In the genomic region with DNA sequence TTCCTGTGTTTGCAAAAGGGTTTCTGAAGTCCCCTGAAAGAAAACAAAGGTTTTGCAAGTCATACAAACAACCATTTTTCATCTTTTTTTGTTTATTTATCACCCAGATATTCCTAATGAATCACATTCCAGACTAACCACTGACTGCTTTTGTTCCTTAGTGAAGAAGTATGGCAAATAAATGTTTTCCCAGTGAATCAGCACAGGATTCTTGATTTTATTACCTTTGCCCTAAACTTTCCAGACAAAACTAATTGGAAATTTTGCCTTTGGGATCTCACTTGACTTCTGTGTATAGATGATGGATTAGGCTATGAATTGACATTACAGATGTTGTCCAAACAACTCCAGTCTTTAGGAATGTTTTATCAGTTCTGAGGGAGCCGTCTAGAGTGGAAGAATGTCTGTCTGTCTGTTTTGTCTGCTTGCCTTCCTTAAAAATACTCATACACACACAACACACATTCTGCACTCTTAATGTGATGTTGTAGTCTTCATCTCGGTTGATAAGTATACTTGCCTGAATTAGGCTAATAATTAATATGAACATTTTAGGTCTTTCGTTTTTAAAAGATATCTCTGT, we compare ENCODE assay signal across 1 cellular context.
TF ChIP-seq lines count a peak whose summit lies in the region.

No MANE protein-coding gene starts in this region.

TF ChIP-seq in HepG2, 621 proteins besides CTCF, POLR2A, EP300 and RAD21 (continued from another document and continues in another):
- TF ChIP-seq, protein P1, sequence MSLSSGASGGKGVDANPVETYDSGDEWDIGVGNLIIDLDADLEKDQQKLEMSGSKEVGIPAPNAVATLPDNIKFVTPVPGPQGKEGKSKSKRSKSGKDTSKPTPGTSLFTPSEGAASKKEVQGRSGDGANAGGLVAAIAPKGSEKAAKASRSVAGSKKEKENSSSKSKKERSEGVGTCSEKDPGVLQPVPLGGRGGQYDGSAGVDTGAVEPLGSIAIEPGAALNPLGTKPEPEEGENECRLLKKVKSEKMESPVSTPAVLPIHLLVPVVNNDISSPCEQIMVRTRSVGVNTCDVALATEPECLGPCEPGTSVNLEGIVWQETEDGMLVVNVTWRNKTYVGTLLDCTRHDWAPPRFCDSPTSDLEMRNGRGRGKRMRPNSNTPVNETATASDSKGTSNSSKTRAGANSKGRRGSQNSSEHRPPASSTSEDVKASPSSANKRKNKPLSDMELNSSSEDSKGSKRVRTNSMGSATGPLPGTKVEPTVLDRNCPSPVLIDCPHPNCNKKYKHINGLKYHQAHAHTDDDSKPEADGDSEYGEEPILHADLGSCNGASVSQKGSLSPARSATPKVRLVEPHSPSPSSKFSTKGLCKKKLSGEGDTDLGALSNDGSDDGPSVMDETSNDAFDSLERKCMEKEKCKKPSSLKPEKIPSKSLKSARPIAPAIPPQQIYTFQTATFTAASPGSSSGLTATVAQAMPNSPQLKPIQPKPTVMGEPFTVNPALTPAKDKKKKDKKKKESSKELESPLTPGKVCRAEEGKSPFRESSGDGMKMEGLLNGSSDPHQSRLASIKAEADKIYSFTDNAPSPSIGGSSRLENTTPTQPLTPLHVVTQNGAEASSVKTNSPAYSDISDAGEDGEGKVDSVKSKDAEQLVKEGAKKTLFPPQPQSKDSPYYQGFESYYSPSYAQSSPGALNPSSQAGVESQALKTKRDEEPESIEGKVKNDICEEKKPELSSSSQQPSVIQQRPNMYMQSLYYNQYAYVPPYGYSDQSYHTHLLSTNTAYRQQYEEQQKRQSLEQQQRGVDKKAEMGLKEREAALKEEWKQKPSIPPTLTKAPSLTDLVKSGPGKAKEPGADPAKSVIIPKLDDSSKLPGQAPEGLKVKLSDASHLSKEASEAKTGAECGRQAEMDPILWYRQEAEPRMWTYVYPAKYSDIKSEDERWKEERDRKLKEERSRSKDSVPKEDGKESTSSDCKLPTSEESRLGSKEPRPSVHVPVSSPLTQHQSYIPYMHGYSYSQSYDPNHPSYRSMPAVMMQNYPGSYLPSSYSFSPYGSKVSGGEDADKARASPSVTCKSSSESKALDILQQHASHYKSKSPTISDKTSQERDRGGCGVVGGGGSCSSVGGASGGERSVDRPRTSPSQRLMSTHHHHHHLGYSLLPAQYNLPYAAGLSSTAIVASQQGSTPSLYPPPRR (CRISPR knock-in tag; IDR thresholded peaks at IDR 0.05; ENCODE audit: borderline replicate concordance): no peak
- TF ChIP-seq ZMYM2 (CRISPR knock-in tag; IDR thresholded peaks at IDR 0.05) (no peak), KMT2A (CRISPR knock-in tag; IDR thresholded peaks at IDR 0.05) (no peak), MAZ (IDR thresholded peaks at IDR 0.05; ENCODE audit: borderline replicate concordance, low read depth, low read length) (no peak), MAZ (CRISPR knock-in tag; IDR thresholded peaks at IDR 0.05; ENCODE audit: low read depth) (no peak), ZNF781 (CRISPR knock-in tag; IDR thresholded peaks at IDR 0.05; ENCODE audit: borderline replicate concordance, not compliant biosample characterization) (no peak), TOPORS (CRISPR knock-in tag; IDR thresholded peaks at IDR 0.05) (no peak), ZMYM4 (CRISPR knock-in tag; IDR thresholded peaks at IDR 0.05) (no peak), CREB1 (IDR thresholded peaks at IDR 0.05) (no peak), CREB1 (CRISPR knock-in tag; IDR thresholded peaks at IDR 0.05) (peak; percentile 62), BRD4 (CRISPR knock-in tag; IDR thresholded peaks at IDR 0.05) (no peak), HNRNPUL1 (IDR thresholded peaks at IDR 0.05; ENCODE audit: low read depth, low read length) (no peak), ZC3H13 (CRISPR knock-in tag; IDR thresholded peaks at IDR 0.05) (no peak)
- TF ChIP-seq, protein P2, sequence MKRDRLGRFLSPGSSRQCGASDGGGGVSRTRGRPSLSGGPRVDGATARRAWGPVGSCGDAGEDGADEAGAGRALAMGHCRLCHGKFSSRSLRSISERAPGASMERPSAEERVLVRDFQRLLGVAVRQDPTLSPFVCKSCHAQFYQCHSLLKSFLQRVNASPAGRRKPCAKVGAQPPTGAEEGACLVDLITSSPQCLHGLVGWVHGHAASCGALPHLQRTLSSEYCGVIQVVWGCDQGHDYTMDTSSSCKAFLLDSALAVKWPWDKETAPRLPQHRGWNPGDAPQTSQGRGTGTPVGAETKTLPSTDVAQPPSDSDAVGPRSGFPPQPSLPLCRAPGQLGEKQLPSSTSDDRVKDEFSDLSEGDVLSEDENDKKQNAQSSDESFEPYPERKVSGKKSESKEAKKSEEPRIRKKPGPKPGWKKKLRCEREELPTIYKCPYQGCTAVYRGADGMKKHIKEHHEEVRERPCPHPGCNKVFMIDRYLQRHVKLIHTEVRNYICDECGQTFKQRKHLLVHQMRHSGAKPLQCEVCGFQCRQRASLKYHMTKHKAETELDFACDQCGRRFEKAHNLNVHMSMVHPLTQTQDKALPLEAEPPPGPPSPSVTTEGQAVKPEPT (CRISPR knock-in tag; IDR thresholded peaks at IDR 0.05; ENCODE audit: low read depth): no peak
- TF ChIP-seq, protein P3, sequence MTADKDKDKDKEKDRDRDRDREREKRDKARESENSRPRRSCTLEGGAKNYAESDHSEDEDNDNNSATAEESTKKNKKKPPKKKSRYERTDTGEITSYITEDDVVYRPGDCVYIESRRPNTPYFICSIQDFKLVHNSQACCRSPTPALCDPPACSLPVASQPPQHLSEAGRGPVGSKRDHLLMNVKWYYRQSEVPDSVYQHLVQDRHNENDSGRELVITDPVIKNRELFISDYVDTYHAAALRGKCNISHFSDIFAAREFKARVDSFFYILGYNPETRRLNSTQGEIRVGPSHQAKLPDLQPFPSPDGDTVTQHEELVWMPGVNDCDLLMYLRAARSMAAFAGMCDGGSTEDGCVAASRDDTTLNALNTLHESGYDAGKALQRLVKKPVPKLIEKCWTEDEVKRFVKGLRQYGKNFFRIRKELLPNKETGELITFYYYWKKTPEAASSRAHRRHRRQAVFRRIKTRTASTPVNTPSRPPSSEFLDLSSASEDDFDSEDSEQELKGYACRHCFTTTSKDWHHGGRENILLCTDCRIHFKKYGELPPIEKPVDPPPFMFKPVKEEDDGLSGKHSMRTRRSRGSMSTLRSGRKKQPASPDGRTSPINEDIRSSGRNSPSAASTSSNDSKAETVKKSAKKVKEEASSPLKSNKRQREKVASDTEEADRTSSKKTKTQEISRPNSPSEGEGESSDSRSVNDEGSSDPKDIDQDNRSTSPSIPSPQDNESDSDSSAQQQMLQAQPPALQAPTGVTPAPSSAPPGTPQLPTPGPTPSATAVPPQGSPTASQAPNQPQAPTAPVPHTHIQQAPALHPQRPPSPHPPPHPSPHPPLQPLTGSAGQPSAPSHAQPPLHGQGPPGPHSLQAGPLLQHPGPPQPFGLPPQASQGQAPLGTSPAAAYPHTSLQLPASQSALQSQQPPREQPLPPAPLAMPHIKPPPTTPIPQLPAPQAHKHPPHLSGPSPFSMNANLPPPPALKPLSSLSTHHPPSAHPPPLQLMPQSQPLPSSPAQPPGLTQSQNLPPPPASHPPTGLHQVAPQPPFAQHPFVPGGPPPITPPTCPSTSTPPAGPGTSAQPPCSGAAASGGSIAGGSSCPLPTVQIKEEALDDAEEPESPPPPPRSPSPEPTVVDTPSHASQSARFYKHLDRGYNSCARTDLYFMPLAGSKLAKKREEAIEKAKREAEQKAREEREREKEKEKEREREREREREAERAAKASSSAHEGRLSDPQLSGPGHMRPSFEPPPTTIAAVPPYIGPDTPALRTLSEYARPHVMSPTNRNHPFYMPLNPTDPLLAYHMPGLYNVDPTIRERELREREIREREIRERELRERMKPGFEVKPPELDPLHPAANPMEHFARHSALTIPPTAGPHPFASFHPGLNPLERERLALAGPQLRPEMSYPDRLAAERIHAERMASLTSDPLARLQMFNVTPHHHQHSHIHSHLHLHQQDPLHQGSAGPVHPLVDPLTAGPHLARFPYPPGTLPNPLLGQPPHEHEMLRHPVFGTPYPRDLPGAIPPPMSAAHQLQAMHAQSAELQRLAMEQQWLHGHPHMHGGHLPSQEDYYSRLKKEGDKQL (CRISPR knock-in tag; IDR thresholded peaks at IDR 0.05; ENCODE audit: low read depth): no peak
- TF ChIP-seq, protein P4, sequence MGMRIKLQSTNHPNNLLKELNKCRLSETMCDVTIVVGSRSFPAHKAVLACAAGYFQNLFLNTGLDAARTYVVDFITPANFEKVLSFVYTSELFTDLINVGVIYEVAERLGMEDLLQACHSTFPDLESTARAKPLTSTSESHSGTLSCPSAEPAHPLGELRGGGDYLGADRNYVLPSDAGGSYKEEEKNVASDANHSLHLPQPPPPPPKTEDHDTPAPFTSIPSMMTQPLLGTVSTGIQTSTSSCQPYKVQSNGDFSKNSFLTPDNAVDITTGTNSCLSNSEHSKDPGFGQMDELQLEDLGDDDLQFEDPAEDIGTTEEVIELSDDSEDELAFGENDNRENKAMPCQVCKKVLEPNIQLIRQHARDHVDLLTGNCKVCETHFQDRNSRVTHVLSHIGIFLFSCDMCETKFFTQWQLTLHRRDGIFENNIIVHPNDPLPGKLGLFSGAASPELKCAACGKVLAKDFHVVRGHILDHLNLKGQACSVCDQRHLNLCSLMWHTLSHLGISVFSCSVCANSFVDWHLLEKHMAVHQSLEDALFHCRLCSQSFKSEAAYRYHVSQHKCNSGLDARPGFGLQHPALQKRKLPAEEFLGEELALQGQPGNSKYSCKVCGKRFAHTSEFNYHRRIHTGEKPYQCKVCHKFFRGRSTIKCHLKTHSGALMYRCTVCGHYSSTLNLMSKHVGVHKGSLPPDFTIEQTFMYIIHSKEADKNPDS (CRISPR knock-in tag; IDR thresholded peaks at IDR 0.05): no peak
- TF ChIP-seq, protein P5, sequence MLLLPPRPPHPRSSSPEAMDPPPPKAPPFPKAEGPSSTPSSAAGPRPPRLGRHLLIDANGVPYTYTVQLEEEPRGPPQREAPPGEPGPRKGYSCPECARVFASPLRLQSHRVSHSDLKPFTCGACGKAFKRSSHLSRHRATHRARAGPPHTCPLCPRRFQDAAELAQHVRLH (CRISPR knock-in tag; IDR thresholded peaks at IDR 0.05; ENCODE audit: borderline replicate concordance, low read depth): no peak
- TF ChIP-seq, protein P6, sequence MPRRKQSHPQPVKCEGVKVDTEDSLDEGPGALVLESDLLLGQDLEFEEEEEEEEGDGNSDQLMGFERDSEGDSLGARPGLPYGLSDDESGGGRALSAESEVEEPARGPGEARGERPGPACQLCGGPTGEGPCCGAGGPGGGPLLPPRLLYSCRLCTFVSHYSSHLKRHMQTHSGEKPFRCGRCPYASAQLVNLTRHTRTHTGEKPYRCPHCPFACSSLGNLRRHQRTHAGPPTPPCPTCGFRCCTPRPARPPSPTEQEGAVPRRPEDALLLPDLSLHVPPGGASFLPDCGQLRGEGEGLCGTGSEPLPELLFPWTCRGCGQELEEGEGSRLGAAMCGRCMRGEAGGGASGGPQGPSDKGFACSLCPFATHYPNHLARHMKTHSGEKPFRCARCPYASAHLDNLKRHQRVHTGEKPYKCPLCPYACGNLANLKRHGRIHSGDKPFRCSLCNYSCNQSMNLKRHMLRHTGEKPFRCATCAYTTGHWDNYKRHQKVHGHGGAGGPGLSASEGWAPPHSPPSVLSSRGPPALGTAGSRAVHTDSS (CRISPR knock-in tag; conservative IDR thresholded peaks at IDR 0.05): no peak
- TF ChIP-seq, protein P7, sequence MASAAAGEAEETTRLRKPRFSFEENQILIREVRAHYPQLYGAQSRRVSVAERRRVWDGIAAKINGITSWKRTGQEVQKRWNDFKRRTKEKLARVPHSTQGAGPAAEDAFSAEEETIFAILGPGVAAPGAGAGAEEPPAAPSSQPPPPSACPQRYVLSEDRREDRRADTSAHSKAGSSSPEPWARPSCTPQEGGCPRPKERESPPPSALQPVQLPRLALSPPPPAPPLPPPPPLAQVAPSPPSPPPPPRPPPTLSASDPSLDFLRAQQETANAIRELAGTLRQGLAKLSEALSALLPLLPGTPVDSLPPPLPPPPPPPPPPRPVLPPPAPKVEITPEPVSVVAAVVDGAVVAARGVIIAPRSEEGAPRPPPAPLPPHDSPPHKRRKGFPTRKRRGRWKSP (CRISPR knock-in tag; IDR thresholded peaks at IDR 0.05): no peak
- TF ChIP-seq, protein P8, sequence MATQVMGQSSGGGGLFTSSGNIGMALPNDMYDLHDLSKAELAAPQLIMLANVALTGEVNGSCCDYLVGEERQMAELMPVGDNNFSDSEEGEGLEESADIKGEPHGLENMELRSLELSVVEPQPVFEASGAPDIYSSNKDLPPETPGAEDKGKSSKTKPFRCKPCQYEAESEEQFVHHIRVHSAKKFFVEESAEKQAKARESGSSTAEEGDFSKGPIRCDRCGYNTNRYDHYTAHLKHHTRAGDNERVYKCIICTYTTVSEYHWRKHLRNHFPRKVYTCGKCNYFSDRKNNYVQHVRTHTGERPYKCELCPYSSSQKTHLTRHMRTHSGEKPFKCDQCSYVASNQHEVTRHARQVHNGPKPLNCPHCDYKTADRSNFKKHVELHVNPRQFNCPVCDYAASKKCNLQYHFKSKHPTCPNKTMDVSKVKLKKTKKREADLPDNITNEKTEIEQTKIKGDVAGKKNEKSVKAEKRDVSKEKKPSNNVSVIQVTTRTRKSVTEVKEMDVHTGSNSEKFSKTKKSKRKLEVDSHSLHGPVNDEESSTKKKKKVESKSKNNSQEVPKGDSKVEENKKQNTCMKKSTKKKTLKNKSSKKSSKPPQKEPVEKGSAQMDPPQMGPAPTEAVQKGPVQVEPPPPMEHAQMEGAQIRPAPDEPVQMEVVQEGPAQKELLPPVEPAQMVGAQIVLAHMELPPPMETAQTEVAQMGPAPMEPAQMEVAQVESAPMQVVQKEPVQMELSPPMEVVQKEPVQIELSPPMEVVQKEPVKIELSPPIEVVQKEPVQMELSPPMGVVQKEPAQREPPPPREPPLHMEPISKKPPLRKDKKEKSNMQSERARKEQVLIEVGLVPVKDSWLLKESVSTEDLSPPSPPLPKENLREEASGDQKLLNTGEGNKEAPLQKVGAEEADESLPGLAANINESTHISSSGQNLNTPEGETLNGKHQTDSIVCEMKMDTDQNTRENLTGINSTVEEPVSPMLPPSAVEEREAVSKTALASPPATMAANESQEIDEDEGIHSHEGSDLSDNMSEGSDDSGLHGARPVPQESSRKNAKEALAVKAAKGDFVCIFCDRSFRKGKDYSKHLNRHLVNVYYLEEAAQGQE (IDR thresholded peaks at IDR 0.05; ENCODE audit: borderline replicate concordance in 1 of 2, low read depth in 1 of 2, low read length in 2 of 2): no peak
- TF ChIP-seq, protein P9, sequence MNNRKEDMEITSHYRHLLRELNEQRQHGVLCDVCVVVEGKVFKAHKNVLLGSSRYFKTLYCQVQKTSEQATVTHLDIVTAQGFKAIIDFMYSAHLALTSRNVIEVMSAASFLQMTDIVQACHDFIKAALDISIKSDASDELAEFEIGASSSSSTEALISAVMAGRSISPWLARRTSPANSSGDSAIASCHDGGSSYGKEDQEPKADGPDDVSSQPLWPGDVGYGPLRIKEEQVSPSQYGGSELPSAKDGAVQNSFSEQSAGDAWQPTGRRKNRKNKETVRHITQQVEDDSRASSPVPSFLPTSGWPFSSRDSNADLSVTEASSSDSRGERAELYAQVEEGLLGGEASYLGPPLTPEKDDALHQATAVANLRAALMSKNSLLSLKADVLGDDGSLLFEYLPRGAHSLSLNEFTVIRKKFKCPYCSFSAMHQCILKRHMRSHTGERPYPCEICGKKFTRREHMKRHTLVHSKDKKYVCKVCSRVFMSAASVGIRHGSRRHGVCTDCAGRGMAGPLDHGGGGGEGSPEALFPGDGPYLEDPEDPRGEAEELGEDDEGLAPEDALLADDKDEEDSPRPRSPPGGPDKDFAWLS (CRISPR knock-in tag; IDR thresholded peaks at IDR 0.05; ENCODE audit: borderline replicate concordance): no peak
- TF ChIP-seq, protein P10, sequence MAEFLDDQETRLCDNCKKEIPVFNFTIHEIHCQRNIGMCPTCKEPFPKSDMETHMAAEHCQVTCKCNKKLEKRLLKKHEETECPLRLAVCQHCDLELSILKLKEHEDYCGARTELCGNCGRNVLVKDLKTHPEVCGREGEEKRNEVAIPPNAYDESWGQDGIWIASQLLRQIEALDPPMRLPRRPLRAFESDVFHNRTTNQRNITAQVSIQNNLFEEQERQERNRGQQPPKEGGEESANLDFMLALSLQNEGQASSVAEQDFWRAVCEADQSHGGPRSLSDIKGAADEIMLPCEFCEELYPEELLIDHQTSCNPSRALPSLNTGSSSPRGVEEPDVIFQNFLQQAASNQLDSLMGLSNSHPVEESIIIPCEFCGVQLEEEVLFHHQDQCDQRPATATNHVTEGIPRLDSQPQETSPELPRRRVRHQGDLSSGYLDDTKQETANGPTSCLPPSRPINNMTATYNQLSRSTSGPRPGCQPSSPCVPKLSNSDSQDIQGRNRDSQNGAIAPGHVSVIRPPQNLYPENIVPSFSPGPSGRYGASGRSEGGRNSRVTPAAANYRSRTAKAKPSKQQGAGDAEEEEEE (CRISPR knock-in tag; IDR thresholded peaks at IDR 0.05; ENCODE audit: borderline replicate concordance): no peak
